13 cellular contexts compared by ENCODE assay signal in genomic region chr11:116696381-116696941, GRCh38.
A peak's percentile ranks its signal among the peaks of the same experiment; 100 is the strongest.
DNase-seq lines count a peak whose midpoint lies in the region; ATAC-seq and TF ChIP-seq lines count a peak whose summit lies in the region.
"Had no signal": no experiment of that assay in that cellular context is flagged by ENCODE, and none has a peak within 500 bp of the region (broad histone marks: within the 10 kb centered on the region; RNA-seq: fewer than 3 reads in every experiment).

No MANE protein-coding gene starts in this region.

- no peaks in the 10 kb centered on the region for H3K36me3 Mint-ChIP-seq in WTC11

- no peak overlapping the region for H3K4me3 ChIP-seq in mucosa of descending colon
- H3K4me3 ChIP-seq: cardiac muscle cell, lung, prostate gland had no signal

- ATAC-seq in WTC11, result peak; percentile 83
- ATAC-seq in HG02970 (IDR thresholded peaks at IDR 0.05; ENCODE audit: low FRiP score, unreplicated experiment), result no peak
- ATAC-seq in mucosa of descending colon, result no peak
- no peak for ATAC-seq in sciatic nerve

- DNase-seq in activated T-cell treated with anti-CD3 and anti-CD28 coated beads, Interleukin-2, amount 50 U/mL, for 48 hours, result peak; percentile 13
- DNase-seq in activated T-cell treated with anti-CD3 and anti-CD28 coated beads for 4 hours, result no peak
- DNase-seq in WTC11 (ENCODE audit: low spot score), result peak; percentile 32
- peak; percentile 33 for DNase-seq in iPS-NIHi11 (ENCODE audit: low spot score)
- DNase-seq in mucosa of descending colon, result no peak
- no peak for DNase-seq in G401 (ENCODE audit: low spot score)
- DNase-seq in sciatic nerve (ENCODE audit: low spot score), result no peak
- DNase-seq: NCI-H1105 had no signal

- H3K27me3 Mint-ChIP-seq in WTC11 (ENCODE audit: low read depth), result no peaks in the 10 kb centered on the region; the same call in 1 of the 2 replicates

- no peaks in the 10 kb centered on the region for H3K36me3 ChIP-seq in mucosa of descending colon (ENCODE audit: low read depth)
- H3K36me3 ChIP-seq: cardiac muscle cell, prostate gland had no signal

- no peaks in the 10 kb centered on the region for H3K4me1 ChIP-seq in mucosa of descending colon (ENCODE audit: low read depth)
- H3K4me1 ChIP-seq: prostate gland had no signal

- no peak overlapping the region for H3K27ac Mint-ChIP-seq in WTC11
- H3K27ac Mint-ChIP-seq: activated T-helper 1 cell treated with anti-CD3 and anti-CD28 coated beads, Interleukin-12 subunit alpha, Interleukin-12 subunit beta, Interleukin-2, Interleukin-4 antibody, amounts not matched to agents 30 ng/mL and 10 ng/mL and 1 ng/mL, durations not matched to agents 14 hours and 24 hours and 36 hours had no signal

- no peaks in the 10 kb centered on the region for H3K9me3 ChIP-seq in mucosa of descending colon
- H3K9me3 ChIP-seq: prostate gland had no signal

- no peaks in the 10 kb centered on the region for H3K9me3 Mint-ChIP-seq in WTC11
- H3K9me3 Mint-ChIP-seq: activated T-helper 1 cell treated with anti-CD3 and anti-CD28 coated beads, Interleukin-12 subunit alpha, Interleukin-12 subunit beta, Interleukin-2, Interleukin-4 antibody, amounts not matched to agents 30 ng/mL and 10 ng/mL and 1 ng/mL, durations not matched to agents 14 hours and 24 hours and 36 hours had no signal

- intact Hi-C loops in mucosa of descending colon (cut with DNase I, micrococcal nuclease) (no loop called here), sciatic nerve (cut with DNase I) (no loop called here)

- no peak overlapping the region for H3K4me3 Mint-ChIP-seq in WTC11
- H3K4me3 Mint-ChIP-seq: activated T-helper 1 cell treated with anti-CD3 and anti-CD28 coated beads, Interleukin-12 subunit alpha, Interleukin-12 subunit beta, Interleukin-2, Interleukin-4 antibody, amounts not matched to agents 30 ng/mL and 10 ng/mL and 1 ng/mL, durations not matched to agents 14 hours and 24 hours and 36 hours had no signal

- TF ChIP-seq CTCF in WTC11 (IDR thresholded peaks at IDR 0.05) (no peak), mucosa of descending colon (IDR thresholded peaks at IDR 0.05) (no peak)

- in situ Hi-C loops in G401 (cut with HindIII; ENCODE audit: low sequenced_read_pairs), result no loop called here

- CTCF ChIA-PET in WTC11 (lab: Charles Lee), result interaction anchor here (0.6 to 2.3 kb wide), 12 partner anchors 18 to 415 kb away, joined by 3 to 8 read pairs (median 3); no protein-coding TSS in a partner anchor

- POLR2A ChIA-PET in WTC11 (lab: Charles Lee), result interaction anchor here (1.0 kb wide), 1 partner anchor 9 kb away, joined by 3 read pairs; no protein-coding TSS in a partner anchor

- H3K4me1 Mint-ChIP-seq in WTC11, result peaks cover 10% of the 10 kb centered on the region

TF ChIP-seq in WTC11, 78 proteins besides CTCF, POLR2A, EP300 and RAD21:
- no peak for TF ChIP-seq ZNF317 (CRISPR knock-in tag; IDR thresholded peaks at IDR 0.05; ENCODE audit: borderline replicate concordance, low read depth)
- no peak for TF ChIP-seq NR1H2 (CRISPR knock-in tag; IDR thresholded peaks at IDR 0.05)
- 0 out of 2 replicates have a peak, but pooled peaks have one; percentile 47 for TF ChIP-seq ZBTB21 (CRISPR knock-in tag; IDR thresholded peaks at IDR 0.05; ENCODE audit: borderline replicate concordance)
- TF ChIP-seq TEAD1 (CRISPR knock-in tag; IDR thresholded peaks at IDR 0.05), result 0 out of 2 replicates have a peak, but pooled peaks have one; percentile 31
- TF ChIP-seq PREB (CRISPR knock-in tag; IDR thresholded peaks at IDR 0.05; ENCODE audit: borderline replicate concordance), result no peak
- no peak for TF ChIP-seq SMAD4 (CRISPR knock-in tag; IDR thresholded peaks at IDR 0.05)

Comparison
In these comparisons a context has a peak if more than half of its experiments do, and no peak if none do; other contexts are left out.
1. DNase-seq: peak in activated T-cell treated with anti-CD3 and anti-CD28 coated beads, Interleukin-2, amount 50 U/mL, for 48 hours (2 of 2), WTC11 (single experiment) and iPS-NIHi11 (single experiment); none in activated T-cell treated with anti-CD3 and anti-CD28 coated beads for 4 hours (single experiment), mucosa of descending colon (0 of 3), G401 (single experiment) and sciatic nerve (single experiment).